Comparison of ENCODE assay signal across 8 cellular contexts in genomic region chr12:42143401-42144173, GRCh38. TPM values are rescaled to one million over a fixed set of nuclear protein-coding genes. Genes with fewer than 3 reads are reported as not detected.
DNase-seq lines count a peak whose midpoint lies in the region; ATAC-seq and TF ChIP-seq lines count a peak whose summit lies in the region.

No MANE protein-coding gene starts in this region.

- no peak overlapping the region for H2AFZ ChIP-seq in Karpas-422 (ENCODE audit: low read length)

- no peaks in the 10 kb centered on the region; the same call in 1 of the 2 replicates for H4K20me1 ChIP-seq in Karpas-422 (ENCODE audit: insufficient read depth, low read depth, low read length)

- peak overlapping the region; percentile 49 to 87 (median 76) for H3K4me3 ChIP-seq in heart right ventricle
- peak overlapping the region; percentile 81 for H3K4me3 ChIP-seq in Karpas-422 (ENCODE audit: low read length)

- intact Hi-C loops in heart right ventricle (cut with DNase I) (loop anchor here in 8 of 10 donors (2.0 to 10.0 kb wide), 8 partner anchors 91 to 441 kb away; partner anchors contain the start of genes PPHLN1 (in 4 of the 8), ZCRB1 (in 4 of the 8), YAF2 (in 3 of the 8) and PRICKLE1 (in 1 of the 8)), Right ventricle myocardium superior (cut with DNase I) (no loop called here)

- H3K36me3 Mint-ChIP-seq in activated naive CD8-positive, alpha-beta T cell treated with anti-CD3 and anti-CD28 coated beads, Interleukin-2, amount 10 ng/mL, durations not matched to agents 7 days and 5 days: no peaks in the 10 kb centered on the region
- no peaks in the 10 kb centered on the region for H3K36me3 Mint-ChIP-seq in immature natural killer cell
- no peaks in the 10 kb centered on the region for H3K36me3 Mint-ChIP-seq in stimulated activated memory B cell treated with anti-CD40 and anti-IgM and Interleukin-4, amounts not matched to agents 10 μg/mL and 1 μg/mL and 100 μg/mL, for 72 hours

- DNase-seq in heart right ventricle (no peak), Right ventricle myocardium superior (no peak), Karpas-422 (peak; percentile 72), immature natural killer cell (no peak), OCI-M2 (lab: John Stamatoyannopoulos, UW; ENCODE audit: unreplicated experiment) (no peak), NCI-H2081 (lab: John Stamatoyannopoulos, UW) (no peak)
- no peak for DNase-seq in activated naive CD8-positive, alpha-beta T cell treated with anti-CD3 and anti-CD28 coated beads, Interleukin-2, amount 10 ng/mL, durations not matched to agents 7 days and 5 days

- no peaks in the 10 kb centered on the region for H3K27me3 ChIP-seq in heart right ventricle
- no peaks in the 10 kb centered on the region for H3K27me3 ChIP-seq in Karpas-422 (ENCODE audit: low read length)

- peak overlapping the region in 9 of 10 donors; percentile 81 to 91 (median 88) for H3K27ac ChIP-seq in heart right ventricle
- peak overlapping the region; percentile 80 for H3K27ac ChIP-seq in Karpas-422 (ENCODE audit: low read length)

- no peaks in the 10 kb centered on the region for H3K36me3 ChIP-seq in heart right ventricle
- H3K36me3 ChIP-seq in Karpas-422 (ENCODE audit: insufficient read depth, low read length): no peaks in the 10 kb centered on the region

- no peaks in the 10 kb centered on the region for H3K9me2 ChIP-seq in Karpas-422 (replicated peaks; ENCODE audit: insufficient read depth, low read length)

- peaks cover 56% of the 10 kb centered on the region for H3K79me2 ChIP-seq in Karpas-422 (ENCODE audit: low read length)

- peak overlapping the region; percentile 84 for H3K27ac Mint-ChIP-seq in activated naive CD8-positive, alpha-beta T cell treated with anti-CD3 and anti-CD28 coated beads, Interleukin-2, amount 10 ng/mL, durations not matched to agents 7 days and 5 days
- peak overlapping the region; percentile 75 to 95 (median 93) for H3K27ac Mint-ChIP-seq in immature natural killer cell
- H3K27ac Mint-ChIP-seq in stimulated activated memory B cell treated with anti-CD40 and anti-IgM and Interleukin-4, amounts not matched to agents 10 μg/mL and 1 μg/mL and 100 μg/mL, for 72 hours: peak overlapping the region; percentile 84

- no peak for ATAC-seq in heart right ventricle
- ATAC-seq in Right ventricle myocardium superior (ENCODE audit: poor library complexity): no peak
- ATAC-seq in activated naive CD8-positive, alpha-beta T cell treated with anti-CD3 and anti-CD28 coated beads, Interleukin-2, amount 10 ng/mL, durations not matched to agents 7 days and 5 days (ENCODE audit: low read depth): no peak
- no peak for ATAC-seq in stimulated activated memory B cell treated with anti-CD40 and anti-IgM and Interleukin-4, amounts not matched to agents 10 μg/mL and 1 μg/mL and 100 μg/mL, for 72 hours

- peak overlapping the region; percentile 97 for H3K4me3 Mint-ChIP-seq in activated naive CD8-positive, alpha-beta T cell treated with anti-CD3 and anti-CD28 coated beads, Interleukin-2, amount 10 ng/mL, durations not matched to agents 7 days and 5 days
- peak overlapping the region; percentile 93 to 96 (median 96) for H3K4me3 Mint-ChIP-seq in immature natural killer cell
- H3K4me3 Mint-ChIP-seq in stimulated activated memory B cell treated with anti-CD40 and anti-IgM and Interleukin-4, amounts not matched to agents 10 μg/mL and 1 μg/mL and 100 μg/mL, for 72 hours: peak overlapping the region; percentile 98

- peaks cover 30% of the 10 kb centered on the region for H3K4me1 Mint-ChIP-seq in activated naive CD8-positive, alpha-beta T cell treated with anti-CD3 and anti-CD28 coated beads, Interleukin-2, amount 10 ng/mL, durations not matched to agents 7 days and 5 days
- peaks cover 40 to 60% of the 10 kb centered on the region in 2 donors for H3K4me1 Mint-ChIP-seq in immature natural killer cell
- peaks cover 34% of the 10 kb centered on the region for H3K4me1 Mint-ChIP-seq in stimulated activated memory B cell treated with anti-CD40 and anti-IgM and Interleukin-4, amounts not matched to agents 10 μg/mL and 1 μg/mL and 100 μg/mL, for 72 hours

- H3K27me3 Mint-ChIP-seq in activated naive CD8-positive, alpha-beta T cell treated with anti-CD3 and anti-CD28 coated beads, Interleukin-2, amount 10 ng/mL, durations not matched to agents 7 days and 5 days: peaks cover 7% of the 10 kb centered on the region
- peaks cover 7 to 17% (median 11%) of the 10 kb centered on the region in 3 donors for H3K27me3 Mint-ChIP-seq in immature natural killer cell (ENCODE audit: low read depth in 3 of 3)
- H3K27me3 Mint-ChIP-seq in stimulated activated memory B cell treated with anti-CD40 and anti-IgM and Interleukin-4, amounts not matched to agents 10 μg/mL and 1 μg/mL and 100 μg/mL, for 72 hours: no peaks in the 10 kb centered on the region

- H3K4me1 ChIP-seq in heart right ventricle (peaks cover 0 to 40% (median 29%) of the 10 kb centered on the region in 9 donors), Karpas-422 (ENCODE audit: low read length) (peaks cover 63% of the 10 kb centered on the region)

- peak overlapping the region; percentile 82 for H3K4me2 ChIP-seq in Karpas-422 (ENCODE audit: low read depth, low read length, poor library complexity, severe bottlenecking)

- no peak for TF ChIP-seq CTCF in heart right ventricle (IDR thresholded peaks at IDR 0.05)

- WGBS in heart right ventricle, 2 donors: 19 to 23% methylated on average over 14 of the region's 14 CpGs

- POLR2A ChIA-PET in activated naive CD8-positive, alpha-beta T cell treated with anti-CD3 and anti-CD28 coated beads, Interleukin-2, amount 10 ng/mL, durations not matched to agents 7 days and 5 days (lab: Charles Lee): interaction anchor here (1.6 kb wide), 1 partner anchor 95 kb away, joined by 7 read pairs; the partner anchor contains the start of gene YAF2

- H3K9me3 ChIP-seq in heart right ventricle (no peaks in the 10 kb centered on the region), Karpas-422 (ENCODE audit: low read length) (no peaks in the 10 kb centered on the region)

- peak overlapping the region; percentile 79 for H3K9ac ChIP-seq in Karpas-422 (ENCODE audit: low read length)

- no peaks in the 10 kb centered on the region for H3K9me3 Mint-ChIP-seq in activated naive CD8-positive, alpha-beta T cell treated with anti-CD3 and anti-CD28 coated beads, Interleukin-2, amount 10 ng/mL, durations not matched to agents 7 days and 5 days
- no peaks in the 10 kb centered on the region for H3K9me3 Mint-ChIP-seq in immature natural killer cell
- no peaks in the 10 kb centered on the region for H3K9me3 Mint-ChIP-seq in stimulated activated memory B cell treated with anti-CD40 and anti-IgM and Interleukin-4, amounts not matched to agents 10 μg/mL and 1 μg/mL and 100 μg/mL, for 72 hours

RNA-seq across cellular contexts. Expression of gene GXYLT1, which starts 1.1 kb away (rescaled TPM):
- 1 to 10 TPM; 4.2 to 7.8 (median 5.7) TPM for total RNA-seq in heart right ventricle
- polyA plus RNA-seq in heart right ventricle: 1 to 10 TPM; 1.7 to 2.2 TPM
- 4.3 TPM for total RNA-seq in Right ventricle myocardium superior
- total RNA-seq in Karpas-422 (2014; rRNA removed; shearing (Covaris generic); ENCODE audit: low replicate concordance): 17.1 and 25.9 TPM in 2 replicates
- 1 to 10 TPM; 9.0 TPM for total RNA-seq in activated naive CD8-positive, alpha-beta T cell treated with anti-CD3 and anti-CD28 coated beads, Interleukin-2, amount 10 ng/mL, durations not matched to agents 7 days and 5 days
- 1 to 10 TPM; 3.1 to 5.9 (median 4.1) TPM for polyA plus RNA-seq in immature natural killer cell
